Comparison of ENCODE assay signal across 26 cellular contexts in the genomic region with DNA sequence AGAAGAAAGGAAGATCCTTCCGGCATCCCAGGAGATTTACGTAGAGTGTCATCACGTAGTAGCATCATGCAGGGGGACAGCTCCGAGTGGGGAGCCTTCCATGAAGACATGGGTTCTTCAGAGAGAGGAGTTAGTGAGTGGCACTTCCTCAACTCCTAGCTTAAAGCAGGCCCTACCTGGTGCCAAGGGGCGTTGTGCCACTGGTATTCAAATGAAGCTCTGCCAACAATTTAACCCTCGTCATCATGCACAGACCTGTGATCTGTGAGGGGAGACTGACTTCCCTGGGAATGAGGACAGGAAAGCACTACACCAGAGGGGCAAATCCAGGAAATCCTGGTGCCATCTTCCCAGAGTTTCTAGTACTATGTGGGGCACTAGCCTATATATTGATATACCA. TPM values are rescaled to one million over a fixed set of nuclear protein-coding genes. Genes with fewer than 3 reads are reported as not detected.
"Had no signal": no experiment of that assay in that cellular context is flagged by ENCODE, and none has a peak within 500 bp of the region (broad histone marks: within the 10 kb centered on the region; RNA-seq: fewer than 3 reads in every experiment).

No MANE protein-coding gene starts in this region.

- ATAC-seq: stimulated activated effector memory CD8-positive, alpha-beta T cell treated with anti-CD3 and anti-CD28 coated beads, Interleukin-12 subunit alpha, Interleukin-12 subunit beta, amount 100 ng/mL, for 72 hours; stimulated activated memory B cell treated with anti-CD40 and anti-IgM and Interleukin-4, amounts not matched to agents 10 μg/mL and 1 μg/mL and 100 μg/mL, for 72 hours; stimulated activated naive B cell treated with anti-CD40 and anti-IgM and Interleukin-4, amounts not matched to agents 10 μg/mL and 1 μg/mL and 100 μg/mL, for 72 hours; stimulated activated naive CD8-positive, alpha-beta T cell treated with anti-CD3 and anti-CD28 coated beads, Interleukin-15, amount 100 ng/mL, for 72 hours; stimulated activated naive CD8-positive, alpha-beta T cell treated with anti-CD3 and anti-CD28 coated beads, Interleukin-15, Interleukin-2, amounts not matched to agents 100 U/mL and 50 U/mL, for 24 hours; upper lobe of right lung had no signal

- H3K36me3 Mint-ChIP-seq: stimulated activated effector memory CD8-positive, alpha-beta T cell treated with anti-CD3 and anti-CD28 coated beads, Interleukin-12 subunit alpha, Interleukin-12 subunit beta, amount 100 ng/mL, for 72 hours; stimulated activated memory B cell treated with anti-CD40 and anti-IgM and Interleukin-4, amounts not matched to agents 10 μg/mL and 1 μg/mL and 100 μg/mL, for 72 hours; stimulated activated naive B cell treated with anti-CD40 and anti-IgM and Interleukin-4, amounts not matched to agents 10 μg/mL and 1 μg/mL and 100 μg/mL, for 72 hours; type B pancreatic cell had no signal

- H3K9me3 Mint-ChIP-seq: stimulated activated effector memory CD8-positive, alpha-beta T cell treated with anti-CD3 and anti-CD28 coated beads, Interleukin-12 subunit alpha, Interleukin-12 subunit beta, amount 100 ng/mL, for 72 hours; stimulated activated memory B cell treated with anti-CD40 and anti-IgM and Interleukin-4, amounts not matched to agents 10 μg/mL and 1 μg/mL and 100 μg/mL, for 72 hours; stimulated activated naive B cell treated with anti-CD40 and anti-IgM and Interleukin-4, amounts not matched to agents 10 μg/mL and 1 μg/mL and 100 μg/mL, for 72 hours; stimulated activated naive CD8-positive, alpha-beta T cell treated with anti-CD3 and anti-CD28 coated beads, Interleukin-15, amount 100 ng/mL, for 72 hours; stimulated activated naive CD8-positive, alpha-beta T cell treated with anti-CD3 and anti-CD28 coated beads, Interleukin-15, Interleukin-2, amounts not matched to agents 100 ng/mL and 50 ng/mL, for 24 hours; type B pancreatic cell had no signal

- DNase-seq: stimulated activated CD4-positive, alpha-beta T cell treated with anti-CD3 and anti-CD28 coated beads, Interleukin-2, amount 100 ng/mL, for 48 hours; stimulated activated CD4-positive, alpha-beta T cell treated with anti-CD3 and anti-CD28 coated beads, Interleukin-4, amount 100 ng/mL, for 1 hour; stimulated activated CD4-positive, alpha-beta T cell treated with anti-CD3 and anti-CD28 coated beads, Interleukin-4, amount 100 ng/mL, for 24 hours; stimulated activated CD4-positive, alpha-beta T cell treated with anti-CD3 and anti-CD28 coated beads, Interleukin-4, amount 100 ng/mL, for 4 hours; stimulated activated CD8-positive, alpha-beta memory T cell treated with anti-CD3 and anti-CD28 coated beads, Interleukin-4, amount 100 ng/mL, for 48 hours; stimulated activated naive B cell treated with anti-CD40 and anti-IgM and Interleukin-4, amounts not matched to agents 10 μg/mL and 1 μg/mL and 100 μg/mL, for 72 hours; stimulated activated naive CD4-positive, alpha-beta T cell; stimulated activated naive CD4-positive, alpha-beta T cell treated with Interleukin-2 at 50 U/mL for 16 hours; stimulated activated naive CD8-positive, alpha-beta T cell treated with anti-CD3 and anti-CD28 coated beads, Interleukin-15, amount 100 ng/mL, for 72 hours; stimulated activated naive CD8-positive, alpha-beta T cell treated with anti-CD3 and anti-CD28 coated beads, Interleukin-15, Interleukin-2, amounts not matched to agents 100 U/mL and 50 U/mL, for 24 hours; stomach; substantia nigra; testis; thyroid gland; tibial artery; transverse colon; upper lobe of left lung; upper lobe of right lung; uterus had no signal

- H3K4me1 Mint-ChIP-seq: stimulated activated effector memory CD8-positive, alpha-beta T cell treated with anti-CD3 and anti-CD28 coated beads, Interleukin-12 subunit alpha, Interleukin-12 subunit beta, amount 100 ng/mL, for 72 hours; stimulated activated memory B cell treated with anti-CD40 and anti-IgM and Interleukin-4, amounts not matched to agents 10 μg/mL and 1 μg/mL and 100 μg/mL, for 72 hours; stimulated activated naive CD8-positive, alpha-beta T cell treated with anti-CD3 and anti-CD28 coated beads, Interleukin-15, amount 100 ng/mL, for 72 hours had no signal

- H3K4me3 Mint-ChIP-seq: stimulated activated effector memory CD8-positive, alpha-beta T cell treated with anti-CD3 and anti-CD28 coated beads, Interleukin-12 subunit alpha, Interleukin-12 subunit beta, amount 100 ng/mL, for 72 hours; stimulated activated memory B cell treated with anti-CD40 and anti-IgM and Interleukin-4, amounts not matched to agents 10 μg/mL and 1 μg/mL and 100 μg/mL, for 72 hours; stimulated activated naive B cell treated with anti-CD40 and anti-IgM and Interleukin-4, amounts not matched to agents 10 μg/mL and 1 μg/mL and 100 μg/mL, for 72 hours; stimulated activated naive CD8-positive, alpha-beta T cell treated with anti-CD3 and anti-CD28 coated beads, Interleukin-15, amount 100 ng/mL, for 72 hours; stimulated activated naive CD8-positive, alpha-beta T cell treated with anti-CD3 and anti-CD28 coated beads, Interleukin-15, Interleukin-2, amounts not matched to agents 100 ng/mL and 50 ng/mL, for 24 hours; type B pancreatic cell had no signal

- H3K27ac Mint-ChIP-seq: stimulated activated effector memory CD8-positive, alpha-beta T cell treated with anti-CD3 and anti-CD28 coated beads, Interleukin-12 subunit alpha, Interleukin-12 subunit beta, amount 100 ng/mL, for 72 hours; stimulated activated memory B cell treated with anti-CD40 and anti-IgM and Interleukin-4, amounts not matched to agents 10 μg/mL and 1 μg/mL and 100 μg/mL, for 72 hours; stimulated activated naive B cell treated with anti-CD40 and anti-IgM and Interleukin-4, amounts not matched to agents 10 μg/mL and 1 μg/mL and 100 μg/mL, for 72 hours; stimulated activated naive CD8-positive, alpha-beta T cell treated with anti-CD3 and anti-CD28 coated beads, Interleukin-15, amount 100 ng/mL, for 72 hours; stimulated activated naive CD8-positive, alpha-beta T cell treated with anti-CD3 and anti-CD28 coated beads, Interleukin-15, Interleukin-2, amounts not matched to agents 100 ng/mL and 50 ng/mL, for 24 hours; type B pancreatic cell had no signal

- FAIRE-seq: urothelium cell line had no signal

RNA-seq across cellular contexts. Expression of gene TMEM266, which starts 59.0 kb away (rescaled TPM):
- total RNA-seq: thoracic aorta, thyroid gland, vagina had no signal
